Comparison of ENCODE assay signal across 8 cellular contexts in genomic region chr3:127457094-127457475, GRCh38.
DNase-seq lines count a peak whose midpoint lies in the region; ATAC-seq and TF ChIP-seq lines count a peak whose summit lies in the region.
"Had no signal": no experiment of that assay in that cellular context is flagged by ENCODE, and none has a peak within 500 bp of the region (broad histone marks: within the 10 kb centered on the region; RNA-seq: fewer than 3 reads in every experiment).

No MANE protein-coding gene starts in this region.

- H3K9me3 ChIP-seq in iPS-15b (ENCODE audit: control insufficient read depth, insufficient read depth, low read length), result no peaks in the 10 kb centered on the region
- H3K9me3 ChIP-seq: HAP-1 had no signal

- TF ChIP-seq CTCF in HFFc6 (IDR thresholded peaks at IDR 0.05), result no peak
- no peak for TF ChIP-seq CTCF in WTC11 (IDR thresholded peaks at IDR 0.05)

- DNase-seq in HFFc6 (peak; percentile 34), WTC11 (ENCODE audit: low spot score) (peak; percentile 68), NCI-H1105 treated with DMSO at 0.1 percent for 48 hours (lab: John Stamatoyannopoulos, UW) (no peak)
- peak; percentile 60 for DNase-seq in stimulated activated CD4-positive, alpha-beta T cell treated with anti-CD3 and anti-CD28 coated beads, Interleukin-15, amount 100 ng/mL, for 24 hours
- DNase-seq in activated T-helper 2 cell treated with anti-CD3 and anti-CD28 coated beads, Interferon-gamma antibody, Interleukin-2, Interleukin-4, amounts not matched to agents 10 μg/mL and 5 μg/mL and 100 μg/mL, durations not matched to agents 14 hours and 24 hours and 36 hours (ENCODE audit: low spot score), result no peak

- POLR2A ChIA-PET in WTC11 (lab: Charles Lee), result no interaction called here

- H3K4me1 ChIP-seq in iPS-15b (ENCODE audit: control insufficient read depth, insufficient read depth, low read length), result peaks cover 6% of the 10 kb centered on the region
- H3K4me1 ChIP-seq: HAP-1 had no signal

- H3K4me3 ChIP-seq in iPS-15b (ENCODE audit: low read depth, low read length), result peak overlapping the region; percentile 68
- H3K4me3 ChIP-seq: HAP-1 had no signal

- no peak overlapping the region for H3K9ac ChIP-seq in iPS-15b (ENCODE audit: low read depth, low read length)

- peaks cover 29% of the 10 kb centered on the region for H3K27me3 Mint-ChIP-seq in HFFc6 (ENCODE audit: insufficient read depth)
- H3K27me3 Mint-ChIP-seq in WTC11 (ENCODE audit: low read depth), result peaks cover 56% of the 10 kb centered on the region
- H3K27me3 Mint-ChIP-seq in activated T-helper 2 cell treated with anti-CD3 and anti-CD28 coated beads, Interferon-gamma antibody, Interleukin-2, Interleukin-4, amounts not matched to agents 10 μg/mL and 5 μg/mL and 100 μg/mL, durations not matched to agents 14 hours and 24 hours and 36 hours (ENCODE audit: low read depth), result peaks cover 52% of the 10 kb centered on the region

- intact Hi-C loops in activated T-helper 2 cell treated with anti-CD3 and anti-CD28 coated beads, Interferon-gamma antibody, Interleukin-2, Interleukin-4, amounts not matched to agents 10 μg/mL and 5 μg/mL and 100 μg/mL, durations not matched to agents 14 hours and 24 hours and 36 hours (cut with micrococcal nuclease), result loop anchor here (5.0 kb wide), 1 partner anchor 90 kb away; no protein-coding TSS in a partner anchor

- H3K36me3 ChIP-seq in iPS-15b (ENCODE audit: control insufficient read depth, insufficient read depth, low read length), result no peaks in the 10 kb centered on the region
- H3K36me3 ChIP-seq: HAP-1 had no signal

- H3K36me3 Mint-ChIP-seq in HFFc6 (ENCODE audit: low read depth), result no peaks in the 10 kb centered on the region
- no peaks in the 10 kb centered on the region for H3K36me3 Mint-ChIP-seq in WTC11
- no peaks in the 10 kb centered on the region for H3K36me3 Mint-ChIP-seq in activated T-helper 2 cell treated with anti-CD3 and anti-CD28 coated beads, Interferon-gamma antibody, Interleukin-2, Interleukin-4, amounts not matched to agents 10 μg/mL and 5 μg/mL and 100 μg/mL, durations not matched to agents 14 hours and 24 hours and 36 hours (ENCODE audit: low read depth)

- peaks cover 47% of the 10 kb centered on the region for H3K27me3 ChIP-seq in iPS-15b (ENCODE audit: control insufficient read depth, insufficient read depth, low read length)

- no peaks in the 10 kb centered on the region for H3K9me3 Mint-ChIP-seq in HFFc6
- H3K9me3 Mint-ChIP-seq in WTC11, result no peaks in the 10 kb centered on the region
- no peaks in the 10 kb centered on the region for H3K9me3 Mint-ChIP-seq in activated T-helper 2 cell treated with anti-CD3 and anti-CD28 coated beads, Interferon-gamma antibody, Interleukin-2, Interleukin-4, amounts not matched to agents 10 μg/mL and 5 μg/mL and 100 μg/mL, durations not matched to agents 14 hours and 24 hours and 36 hours

- H3K4me3 Mint-ChIP-seq in HFFc6, result peak overlapping the region; percentile 58
- peak overlapping the region; percentile 38 for H3K4me3 Mint-ChIP-seq in WTC11
- H3K4me3 Mint-ChIP-seq in activated T-helper 2 cell treated with anti-CD3 and anti-CD28 coated beads, Interferon-gamma antibody, Interleukin-2, Interleukin-4, amounts not matched to agents 10 μg/mL and 5 μg/mL and 100 μg/mL, durations not matched to agents 14 hours and 24 hours and 36 hours (ENCODE audit: low read depth), result no peak overlapping the region

- ATAC-seq in WTC11 (peak; percentile 17), GM21381 (IDR thresholded peaks at IDR 0.05; ENCODE audit: unreplicated experiment) (no peak)

- no peak overlapping the region for H3K27ac Mint-ChIP-seq in HFFc6
- H3K27ac Mint-ChIP-seq in WTC11, result no peak overlapping the region
- no peak overlapping the region for H3K27ac Mint-ChIP-seq in activated T-helper 2 cell treated with anti-CD3 and anti-CD28 coated beads, Interferon-gamma antibody, Interleukin-2, Interleukin-4, amounts not matched to agents 10 μg/mL and 5 μg/mL and 100 μg/mL, durations not matched to agents 14 hours and 24 hours and 36 hours

- CTCF ChIA-PET in WTC11 (lab: Charles Lee), result interaction anchor here (0.7 to 5.7 kb wide), 13 partner anchors 15 to 475 kb away, joined by 3 to 106 read pairs (median 5); partner anchors contain the start of genes PLXNA1 and PRR20G

- H3K4me1 Mint-ChIP-seq in HFFc6 (ENCODE audit: low read depth) (peaks cover 18% of the 10 kb centered on the region), WTC11 (peaks cover 21% of the 10 kb centered on the region)
- H3K4me1 Mint-ChIP-seq in activated T-helper 2 cell treated with anti-CD3 and anti-CD28 coated beads, Interferon-gamma antibody, Interleukin-2, Interleukin-4, amounts not matched to agents 10 μg/mL and 5 μg/mL and 100 μg/mL, durations not matched to agents 14 hours and 24 hours and 36 hours (ENCODE audit: low read depth), result no peaks in the 10 kb centered on the region

TF ChIP-seq in WTC11, 78 proteins besides CTCF, POLR2A, EP300 and RAD21 (continues in another document):
- no peak for TF ChIP-seq ESRRA (CRISPR knock-in tag; IDR thresholded peaks at IDR 0.05; ENCODE audit: borderline replicate concordance)
- 0 out of 2 replicates have a peak, but pooled peaks have one; percentile 42 for TF ChIP-seq ZNF281 (CRISPR knock-in tag; IDR thresholded peaks at IDR 0.05)
- peak; percentile 92; the same call in 1 of the 2 replicates for TF ChIP-seq TP53 (CRISPR knock-in tag; IDR thresholded peaks at IDR 0.05)
- no peak for TF ChIP-seq NR2C2 (CRISPR knock-in tag; IDR thresholded peaks at IDR 0.05)
- TF ChIP-seq, protein P1, sequence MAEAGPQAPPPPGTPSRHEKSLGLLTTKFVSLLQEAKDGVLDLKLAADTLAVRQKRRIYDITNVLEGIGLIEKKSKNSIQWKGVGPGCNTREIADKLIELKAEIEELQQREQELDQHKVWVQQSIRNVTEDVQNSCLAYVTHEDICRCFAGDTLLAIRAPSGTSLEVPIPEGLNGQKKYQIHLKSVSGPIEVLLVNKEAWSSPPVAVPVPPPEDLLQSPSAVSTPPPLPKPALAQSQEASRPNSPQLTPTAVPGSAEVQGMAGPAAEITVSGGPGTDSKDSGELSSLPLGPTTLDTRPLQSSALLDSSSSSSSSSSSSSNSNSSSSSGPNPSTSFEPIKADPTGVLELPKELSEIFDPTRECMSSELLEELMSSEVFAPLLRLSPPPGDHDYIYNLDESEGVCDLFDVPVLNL (CRISPR knock-in tag; IDR thresholded peaks at IDR 0.05; ENCODE audit: borderline replicate concordance, low read depth), result no peak
- no peak for TF ChIP-seq PREB (CRISPR knock-in tag; IDR thresholded peaks at IDR 0.05; ENCODE audit: borderline replicate concordance)
- no peak for TF ChIP-seq ZNF232 (CRISPR knock-in tag; IDR thresholded peaks at IDR 0.05)
- TF ChIP-seq, protein P2, sequence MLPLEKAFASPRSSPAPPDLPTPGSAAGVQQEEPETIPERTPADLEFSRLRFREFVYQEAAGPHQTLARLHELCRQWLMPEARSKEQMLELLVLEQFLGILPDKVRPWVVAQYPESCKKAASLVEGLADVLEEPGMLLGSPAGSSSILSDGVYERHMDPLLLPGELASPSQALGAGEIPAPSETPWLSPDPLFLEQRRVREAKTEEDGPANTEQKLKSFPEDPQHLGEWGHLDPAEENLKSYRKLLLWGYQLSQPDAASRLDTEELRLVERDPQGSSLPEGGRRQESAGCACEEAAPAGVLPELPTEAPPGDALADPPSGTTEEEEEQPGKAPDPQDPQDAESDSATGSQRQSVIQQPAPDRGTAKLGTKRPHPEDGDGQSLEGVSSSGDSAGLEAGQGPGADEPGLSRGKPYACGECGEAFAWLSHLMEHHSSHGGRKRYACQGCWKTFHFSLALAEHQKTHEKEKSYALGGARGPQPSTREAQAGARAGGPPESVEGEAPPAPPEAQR (CRISPR knock-in tag; IDR thresholded peaks at IDR 0.05), result no peak
- TF ChIP-seq E2F5 (CRISPR knock-in tag; IDR thresholded peaks at IDR 0.05), result peak; percentile 51
- no peak; the same call in 1 of the 2 replicates for TF ChIP-seq CREM (CRISPR knock-in tag; IDR thresholded peaks at IDR 0.05)

Comparison
In these comparisons a context has a peak if more than half of its experiments do, and no peak if none do; other contexts are left out.
1. DNase-seq: peak in HFFc6 (single experiment), WTC11 (single experiment) and stimulated activated CD4-positive, alpha-beta T cell treated with anti-CD3 and anti-CD28 coated beads, Interleukin-15, amount 100 ng/mL, for 24 hours (single experiment); none in NCI-H1105 treated with DMSO at 0.1 percent for 48 hours (single experiment) and activated T-helper 2 cell treated with anti-CD3 and anti-CD28 coated beads, Interferon-gamma antibody, Interleukin-2, Interleukin-4, amounts not matched to agents 10 μg/mL and 5 μg/mL and 100 μg/mL, durations not matched to agents 14 hours and 24 hours and 36 hours (single experiment).